1 cellular context compared by ENCODE assay signal in the genomic region with DNA sequence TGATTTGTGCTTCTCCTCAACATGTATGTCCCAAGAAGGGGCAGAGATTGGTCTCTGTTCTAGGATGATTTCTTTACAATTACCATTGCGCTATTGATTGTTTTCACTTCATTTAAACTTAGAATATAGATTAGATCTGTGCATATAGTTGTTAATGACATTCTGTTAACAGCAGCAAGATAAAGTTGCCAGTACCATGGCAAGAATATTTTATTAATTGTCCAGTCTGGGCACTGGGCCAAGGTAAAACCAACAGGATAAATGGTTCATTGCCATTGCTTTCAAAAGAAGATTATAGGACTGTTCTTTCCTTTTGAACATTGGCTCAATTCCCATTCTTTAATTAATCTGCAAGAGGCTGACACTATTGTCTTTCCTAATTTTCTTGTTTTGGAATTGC.
TF ChIP-seq lines count a peak whose summit lies in the region.

No MANE protein-coding gene starts in this region.

TF ChIP-seq in SK-N-SH, 30 proteins besides CTCF, POLR2A, EP300 and RAD21 (continued from another document):
- TF ChIP-seq, protein P1, sequence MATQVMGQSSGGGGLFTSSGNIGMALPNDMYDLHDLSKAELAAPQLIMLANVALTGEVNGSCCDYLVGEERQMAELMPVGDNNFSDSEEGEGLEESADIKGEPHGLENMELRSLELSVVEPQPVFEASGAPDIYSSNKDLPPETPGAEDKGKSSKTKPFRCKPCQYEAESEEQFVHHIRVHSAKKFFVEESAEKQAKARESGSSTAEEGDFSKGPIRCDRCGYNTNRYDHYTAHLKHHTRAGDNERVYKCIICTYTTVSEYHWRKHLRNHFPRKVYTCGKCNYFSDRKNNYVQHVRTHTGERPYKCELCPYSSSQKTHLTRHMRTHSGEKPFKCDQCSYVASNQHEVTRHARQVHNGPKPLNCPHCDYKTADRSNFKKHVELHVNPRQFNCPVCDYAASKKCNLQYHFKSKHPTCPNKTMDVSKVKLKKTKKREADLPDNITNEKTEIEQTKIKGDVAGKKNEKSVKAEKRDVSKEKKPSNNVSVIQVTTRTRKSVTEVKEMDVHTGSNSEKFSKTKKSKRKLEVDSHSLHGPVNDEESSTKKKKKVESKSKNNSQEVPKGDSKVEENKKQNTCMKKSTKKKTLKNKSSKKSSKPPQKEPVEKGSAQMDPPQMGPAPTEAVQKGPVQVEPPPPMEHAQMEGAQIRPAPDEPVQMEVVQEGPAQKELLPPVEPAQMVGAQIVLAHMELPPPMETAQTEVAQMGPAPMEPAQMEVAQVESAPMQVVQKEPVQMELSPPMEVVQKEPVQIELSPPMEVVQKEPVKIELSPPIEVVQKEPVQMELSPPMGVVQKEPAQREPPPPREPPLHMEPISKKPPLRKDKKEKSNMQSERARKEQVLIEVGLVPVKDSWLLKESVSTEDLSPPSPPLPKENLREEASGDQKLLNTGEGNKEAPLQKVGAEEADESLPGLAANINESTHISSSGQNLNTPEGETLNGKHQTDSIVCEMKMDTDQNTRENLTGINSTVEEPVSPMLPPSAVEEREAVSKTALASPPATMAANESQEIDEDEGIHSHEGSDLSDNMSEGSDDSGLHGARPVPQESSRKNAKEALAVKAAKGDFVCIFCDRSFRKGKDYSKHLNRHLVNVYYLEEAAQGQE (IDR thresholded peaks at IDR 0.05; ENCODE audit: low read depth, low read length) = no peak
- no peak for TF ChIP-seq GABPA (IDR thresholded peaks at IDR 0.05; ENCODE audit: low read depth)
- TF ChIP-seq, protein P2, sequence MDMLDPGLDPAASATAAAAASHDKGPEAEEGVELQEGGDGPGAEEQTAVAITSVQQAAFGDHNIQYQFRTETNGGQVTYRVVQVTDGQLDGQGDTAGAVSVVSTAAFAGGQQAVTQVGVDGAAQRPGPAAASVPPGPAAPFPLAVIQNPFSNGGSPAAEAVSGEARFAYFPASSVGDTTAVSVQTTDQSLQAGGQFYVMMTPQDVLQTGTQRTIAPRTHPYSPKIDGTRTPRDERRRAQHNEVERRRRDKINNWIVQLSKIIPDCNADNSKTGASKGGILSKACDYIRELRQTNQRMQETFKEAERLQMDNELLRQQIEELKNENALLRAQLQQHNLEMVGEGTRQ (IDR thresholded peaks at IDR 0.05; ENCODE audit: borderline replicate concordance, low read depth, low read length) = no peak
- TF ChIP-seq MEF2A (IDR thresholded peaks at IDR 0.05; ENCODE audit: borderline replicate concordance, low read depth) = no peak
- TF ChIP-seq SMC3 (IDR thresholded peaks at IDR 0.05; ENCODE audit: low read depth, low read length) = no peak
- no peak for TF ChIP-seq RXRA (IDR thresholded peaks at IDR 0.05; ENCODE audit: borderline replicate concordance, low read depth)
- TF ChIP-seq TCF12 (IDR thresholded peaks at IDR 0.05) = peak; percentile 23; the same call in 1 of the 2 replicates
- TF ChIP-seq POLR2AphosphoS5 (IDR thresholded peaks at IDR 0.05; ENCODE audit: low read depth, low read length) = no peak
- no peak for TF ChIP-seq ELF1 (IDR thresholded peaks at IDR 0.05)
- TF ChIP-seq FOSL2 (IDR thresholded peaks at IDR 0.05; ENCODE audit: borderline replicate concordance, low read depth) = no peak
- TF ChIP-seq, protein P3, sequence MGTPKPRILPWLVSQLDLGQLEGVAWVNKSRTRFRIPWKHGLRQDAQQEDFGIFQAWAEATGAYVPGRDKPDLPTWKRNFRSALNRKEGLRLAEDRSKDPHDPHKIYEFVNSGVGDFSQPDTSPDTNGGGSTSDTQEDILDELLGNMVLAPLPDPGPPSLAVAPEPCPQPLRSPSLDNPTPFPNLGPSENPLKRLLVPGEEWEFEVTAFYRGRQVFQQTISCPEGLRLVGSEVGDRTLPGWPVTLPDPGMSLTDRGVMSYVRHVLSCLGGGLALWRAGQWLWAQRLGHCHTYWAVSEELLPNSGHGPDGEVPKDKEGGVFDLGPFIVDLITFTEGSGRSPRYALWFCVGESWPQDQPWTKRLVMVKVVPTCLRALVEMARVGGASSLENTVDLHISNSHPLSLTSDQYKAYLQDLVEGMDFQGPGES (IDR thresholded peaks at IDR 0.05; ENCODE audit: low read depth, low read length) = no peak
- no peak for TF ChIP-seq YY1 (IDR thresholded peaks at IDR 0.05; ENCODE audit: low read depth)
- TF ChIP-seq NFIC (IDR thresholded peaks at IDR 0.05; ENCODE audit: borderline replicate concordance) = peak; percentile 65
- TF ChIP-seq RCOR1 (IDR thresholded peaks at IDR 0.05; ENCODE audit: low read length) = 0 out of 2 replicates have a peak, but pooled peaks have one; percentile 44
- TF ChIP-seq, protein P4, sequence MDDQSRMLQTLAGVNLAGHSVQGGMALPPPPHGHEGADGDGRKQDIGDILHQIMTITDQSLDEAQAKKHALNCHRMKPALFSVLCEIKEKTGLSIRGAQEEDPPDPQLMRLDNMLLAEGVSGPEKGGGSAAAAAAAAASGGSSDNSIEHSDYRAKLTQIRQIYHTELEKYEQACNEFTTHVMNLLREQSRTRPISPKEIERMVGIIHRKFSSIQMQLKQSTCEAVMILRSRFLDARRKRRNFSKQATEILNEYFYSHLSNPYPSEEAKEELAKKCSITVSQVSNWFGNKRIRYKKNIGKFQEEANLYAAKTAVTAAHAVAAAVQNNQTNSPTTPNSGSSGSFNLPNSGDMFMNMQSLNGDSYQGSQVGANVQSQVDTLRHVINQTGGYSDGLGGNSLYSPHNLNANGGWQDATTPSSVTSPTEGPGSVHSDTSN (IDR thresholded peaks at IDR 0.05) = no peak
- TF ChIP-seq CHD2 (IDR thresholded peaks at IDR 0.05; ENCODE audit: low read length, partially characterized antibody) = peak; percentile 18
- TF ChIP-seq, protein P5, sequence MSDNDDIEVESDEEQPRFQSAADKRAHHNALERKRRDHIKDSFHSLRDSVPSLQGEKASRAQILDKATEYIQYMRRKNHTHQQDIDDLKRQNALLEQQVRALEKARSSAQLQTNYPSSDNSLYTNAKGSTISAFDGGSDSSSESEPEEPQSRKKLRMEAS (IDR thresholded peaks at IDR 0.05; ENCODE audit: low read depth) = no peak
